ENCODE assay signal across 9 cellular contexts in genomic region chr19:41957838-41958366, GRCh38. TPM values are rescaled to one million over a fixed set of nuclear protein-coding genes. Genes with fewer than 3 reads are reported as not detected.
DNase-seq lines count a peak whose midpoint lies in the region; ATAC-seq and TF ChIP-seq lines count a peak whose summit lies in the region.
"Had no signal": no experiment of that assay in that cellular context is flagged by ENCODE, and none has a peak within 500 bp of the region (broad histone marks: within the 10 kb centered on the region; RNA-seq: fewer than 3 reads in every experiment).

No MANE protein-coding gene starts in this region.

- peaks cover 8% of the 10 kb centered on the region for H3K36me3 Mint-ChIP-seq in activated T-helper 17 cell treated with anti-CD3 and anti-CD28 coated beads, Interleukin-2, amount 50 U/mL, for 72 hours (ENCODE audit: low read depth)
- no peaks in the 10 kb centered on the region for H3K36me3 Mint-ChIP-seq in natural killer cell

- TF ChIP-seq CTCF in fibroblast of villous mesenchyme (IDR thresholded peaks at IDR 0.05; ENCODE audit: insufficient read depth, low read depth, low read length) (peak; percentile 88), natural killer cell (IDR thresholded peaks at IDR 0.05) (peak; percentile 61)

- H3K27me3 Mint-ChIP-seq in activated T-helper 17 cell treated with anti-CD3 and anti-CD28 coated beads, Interleukin-2, amount 50 U/mL, for 72 hours = no peaks in the 10 kb centered on the region
- H3K27me3 Mint-ChIP-seq in natural killer cell (ENCODE audit: low read depth in 2 of 2) = no peaks in the 10 kb centered on the region

- peak overlapping the region; percentile 85 for H3K4me3 Mint-ChIP-seq in activated T-helper 17 cell treated with anti-CD3 and anti-CD28 coated beads, Interleukin-2, amount 50 U/mL, for 72 hours
- H3K4me3 Mint-ChIP-seq in natural killer cell = peak overlapping the region; percentile 95

- peak; percentile 33 for ATAC-seq in HG02885 (IDR thresholded peaks at IDR 0.05; ENCODE audit: poor library complexity, unreplicated experiment)
- ATAC-seq in activated T-helper 17 cell treated with anti-CD3 and anti-CD28 coated beads, Interleukin-2, amount 50 U/mL, for 72 hours (replicated peaks) = peak; percentile 40
- ATAC-seq in natural killer cell = peak; percentile 43 to 72 (median 50)
- no peak for ATAC-seq in GM21619 (IDR thresholded peaks at IDR 0.05; ENCODE audit: unreplicated experiment)
- no peak for ATAC-seq in HG03521 (IDR thresholded peaks at IDR 0.05; ENCODE audit: unreplicated experiment)

- no peaks in the 10 kb centered on the region for H3K9me3 Mint-ChIP-seq in activated T-helper 17 cell treated with anti-CD3 and anti-CD28 coated beads, Interleukin-2, amount 50 U/mL, for 72 hours
- H3K9me3 Mint-ChIP-seq in natural killer cell = no peaks in the 10 kb centered on the region

- H3K4me1 Mint-ChIP-seq in activated T-helper 17 cell treated with anti-CD3 and anti-CD28 coated beads, Interleukin-2, amount 50 U/mL, for 72 hours = peaks cover 16% of the 10 kb centered on the region
- peaks cover 16 to 23% of the 10 kb centered on the region in 2 donors for H3K4me1 Mint-ChIP-seq in natural killer cell

- intact Hi-C loops in natural killer cell (cut with micrococcal nuclease) = no loop called here

- H3K4me3 ChIP-seq in fibroblast of villous mesenchyme (ENCODE audit: low read depth, low read length) = peak overlapping the region; percentile 98

- H3K27ac Mint-ChIP-seq in activated T-helper 17 cell treated with anti-CD3 and anti-CD28 coated beads, Interleukin-2, amount 50 U/mL, for 72 hours = peak overlapping the region; percentile 64
- peak overlapping the region; percentile 84 to 91 for H3K27ac Mint-ChIP-seq in natural killer cell

- peak; percentile 75 for DNase-seq in DMS153 (lab: John Stamatoyannopoulos, UW)
- DNase-seq in NCI-H748 (lab: John Stamatoyannopoulos, UW; ENCODE audit: unreplicated experiment) = peak; percentile 92
- peak; percentile 80 for DNase-seq in fibroblast of villous mesenchyme (ENCODE audit: low read depth)
- no peak for DNase-seq in natural killer cell

RNA-seq across cellular contexts. Expression of gene RABAC1, which starts 1.2 kb away (rescaled TPM):
- total RNA-seq in activated T-helper 17 cell treated with anti-CD3 and anti-CD28 coated beads, Interleukin-2, amount 50 U/mL, for 72 hours = 10 to 100 TPM; 37.6 to 54.7 TPM
- total RNA-seq in fibroblast of villous mesenchyme = 105 and 173 TPM in 2 replicates
- total RNA-seq in natural killer cell = 10 to 100 TPM; 76.8 to 100.0 (median 78.4) TPM

RNA-seq across cellular contexts. Expression of gene ERFL, which starts 29.7 kb away (rescaled TPM):
- total RNA-seq in activated T-helper 17 cell treated with anti-CD3 and anti-CD28 coated beads, Interleukin-2, amount 50 U/mL, for 72 hours = 1 to 10 TPM in 1 of 2 donors, under 1 TPM in 1; 0.89 to 2.1 TPM
- under 0.01 TPM in 1 of 2 replicates, not detected in the other for total RNA-seq in fibroblast of villous mesenchyme
- 1 to 10 TPM; 1.1 to 2.1 (median 1.5) TPM for total RNA-seq in natural killer cell
- total RNA-seq: glomerular endothelial cell had no signal

RNA-seq across cellular contexts. Expression of gene ATP1A3, which starts 36.1 kb away (rescaled TPM):
- total RNA-seq in activated T-helper 17 cell treated with anti-CD3 and anti-CD28 coated beads, Interleukin-2, amount 50 U/mL, for 72 hours = 1 to 10 TPM; 1.7 to 5.0 TPM
- total RNA-seq in fibroblast of villous mesenchyme = not detected in 2 replicates
- 10 to 100 TPM; 13.5 to 18.2 (median 14.0) TPM for total RNA-seq in natural killer cell

Comparison
In these comparisons a context has a peak if more than half of its experiments do, and no peak if none do; other contexts are left out.
1. ATAC-seq: peak in HG02885 (single experiment), activated T-helper 17 cell treated with anti-CD3 and anti-CD28 coated beads, Interleukin-2, amount 50 U/mL, for 72 hours (single experiment) and natural killer cell (3 of 3); none in GM21619 (single experiment) and HG03521 (single experiment).